1 cellular context compared by ENCODE assay signal in the genomic region with DNA sequence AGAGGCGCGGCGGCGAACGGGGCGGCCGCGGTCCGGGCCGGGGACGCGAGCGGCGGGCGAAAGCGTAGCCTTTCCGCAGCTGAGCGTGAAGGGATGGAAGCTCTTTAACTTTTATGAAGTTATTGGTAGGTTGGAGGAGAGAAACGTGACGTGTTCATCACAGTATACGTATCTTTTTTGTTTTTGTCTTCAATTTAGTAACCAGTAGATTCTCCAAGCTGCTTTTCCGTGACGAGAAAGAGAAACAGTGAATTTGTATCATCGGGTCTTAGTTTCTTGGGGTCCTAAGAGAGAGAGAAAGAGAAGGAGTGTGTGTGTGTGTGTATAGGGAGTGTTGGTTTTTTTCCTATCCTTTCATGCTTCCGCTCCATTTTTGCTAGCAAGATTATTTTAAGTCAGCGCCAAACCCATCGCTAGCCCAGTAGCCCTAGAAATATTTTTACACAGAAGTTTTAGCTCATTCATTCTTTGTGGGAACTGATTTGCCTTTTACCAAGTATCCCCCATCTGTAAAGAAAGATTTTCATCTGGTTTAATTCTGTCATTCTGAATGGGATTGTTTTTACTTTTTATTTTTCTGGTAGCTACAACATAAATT.
TF ChIP-seq lines count a peak whose summit lies in the region.

No MANE protein-coding gene starts in this region.

TF ChIP-seq in HepG2, 621 proteins besides CTCF, POLR2A, EP300 and RAD21:
- peak; percentile 86 for TF ChIP-seq CREB1 (IDR thresholded peaks at IDR 0.05)
- TF ChIP-seq CREB1 (CRISPR knock-in tag; IDR thresholded peaks at IDR 0.05): no peak
- TF ChIP-seq ZNF552 (CRISPR knock-in tag; IDR thresholded peaks at IDR 0.05; ENCODE audit: borderline replicate concordance): no peak
- no peak for TF ChIP-seq IKZF1 (IDR thresholded peaks at IDR 0.05)
